8 cellular contexts compared by ENCODE assay signal in genomic region chr10:128859738-128860386, GRCh38.
DNase-seq lines count a peak whose midpoint lies in the region; ATAC-seq and TF ChIP-seq lines count a peak whose summit lies in the region.

No MANE protein-coding gene starts in this region.

- H3K36me3 ChIP-seq in heart right ventricle: no peaks in the 10 kb centered on the region
- H3K36me3 ChIP-seq in vagina: no peaks in the 10 kb centered on the region

- intact Hi-C loops in heart right ventricle (cut with DNase I) (loop anchor here in 9 of 10 donors (2.0 to 10.0 kb wide), 8 partner anchors 165 to 325 kb away; no protein-coding TSS in a partner anchor), right cardiac atrium (cut with DNase I) (loop anchor here in 2 of 4 donors (10.0 kb wide), 1 partner anchor 225 kb away; no protein-coding TSS in a partner anchor), vagina (cut with DNase I) (no loop called here)

- H3K9me3 ChIP-seq in heart right ventricle (no peaks in the 10 kb centered on the region), right cardiac atrium (ENCODE audit: control insufficient read depth, low read length) (no peaks in the 10 kb centered on the region), vagina (no peaks in the 10 kb centered on the region)

- ATAC-seq in heart right ventricle (no peak), right cardiac atrium (no peak), HG03442 (IDR thresholded peaks at IDR 0.05; ENCODE audit: unreplicated experiment) (no peak)

- DNase-seq in heart right ventricle (peak in 1 of 2 donors; percentile 49), right cardiac atrium (no peak), NCI-H748 treated with DMSO at 0.1 percent for 48 hours (lab: John Stamatoyannopoulos, UW) (peak; percentile 33), erythroblast (lab: John Stamatoyannopoulos, UW) (peak; percentile 17 to 56), vagina (ENCODE audit: extremely low spot score in 2 of 2) (no peak), foreskin melanocyte (no peak)
- peak in 2 of 3 donors; percentile 4 to 6 for DNase-seq in stimulated activated CD4-positive, alpha-beta T cell treated with anti-CD3 and anti-CD28 coated beads, TNF-alpha, amount 100 ng/mL, for 48 hours (ENCODE audit: low read depth in 3 of 3)

- H3K27ac ChIP-seq in heart right ventricle: no peak overlapping the region
- no peak overlapping the region for H3K27ac ChIP-seq in right cardiac atrium (ENCODE audit: low read length)
- H3K27ac ChIP-seq in vagina: no peak overlapping the region

- H3K27me3 ChIP-seq in heart right ventricle (no peaks in the 10 kb centered on the region), right cardiac atrium (ENCODE audit: control insufficient read depth, insufficient read depth) (no peaks in the 10 kb centered on the region), vagina (no peaks in the 10 kb centered on the region)

- TF ChIP-seq POLR2A in erythroblast (IDR thresholded peaks at IDR 0.05; ENCODE audit: low read length): no peak
- no peak for TF ChIP-seq POLR2A in vagina (IDR thresholded peaks at IDR 0.05)

- 75 to 77% methylated on average over 8 of the region's 8 CpGs for WGBS in heart right ventricle, 2 donors
- WGBS in right cardiac atrium: 76% methylated on average over 8 of the region's 8 CpGs

- H3K4me3 ChIP-seq in heart right ventricle (no peak overlapping the region), right cardiac atrium (ENCODE audit: low read length) (no peak overlapping the region), vagina (no peak overlapping the region)

- peaks cover 6 to 21% (median 12%) of the 10 kb centered on the region in 9 donors for H3K4me1 ChIP-seq in heart right ventricle
- H3K4me1 ChIP-seq in right cardiac atrium (ENCODE audit: control insufficient read depth, insufficient read depth, low read length): peaks cover 6% of the 10 kb centered on the region
- peaks cover 14% of the 10 kb centered on the region for H3K4me1 ChIP-seq in vagina

- peak; percentile 44 to 69 (median 62) for TF ChIP-seq CTCF in heart right ventricle (IDR thresholded peaks at IDR 0.05)
- peak in 1 of 3 experiments; percentile 17 for TF ChIP-seq CTCF in vagina (IDR thresholded peaks at IDR 0.05)

Comparison
In these comparisons a context has a peak if more than half of its experiments do, and no peak if none do; other contexts are left out.
1. DNase-seq: peak in NCI-H748 treated with DMSO at 0.1 percent for 48 hours (single experiment), erythroblast (2 of 2) and stimulated activated CD4-positive, alpha-beta T cell treated with anti-CD3 and anti-CD28 coated beads, TNF-alpha, amount 100 ng/mL, for 48 hours (2 of 3); none in right cardiac atrium (0 of 3), vagina (0 of 2) and foreskin melanocyte (single experiment).